8 cellular contexts compared by ENCODE assay signal in genomic region chr1:204406621-204407020, GRCh38. TPM values are rescaled to one million over a fixed set of nuclear protein-coding genes. Genes with fewer than 3 reads are reported as not detected.
A peak's percentile ranks its signal among the peaks of the same experiment; 100 is the strongest.
DNase-seq lines count a peak whose midpoint lies in the region; ATAC-seq and TF ChIP-seq lines count a peak whose summit lies in the region.

No MANE protein-coding gene starts in this region.

- H3K18ac ChIP-seq in trophoblast cell (ENCODE audit: low read length) = no peak overlapping the region

- H3K4ac ChIP-seq in trophoblast cell (ENCODE audit: low read depth, low read length) = peak overlapping the region; percentile 73

- no peaks in the 10 kb centered on the region for H3K9me2 ChIP-seq in OCI-LY7 (ENCODE audit: insufficient read depth, low read length)

- no peaks in the 10 kb centered on the region for H3K9me3 ChIP-seq in CD8-positive, alpha-beta T cell (ENCODE audit: low read length)
- H3K9me3 ChIP-seq in OCI-LY7 (ENCODE audit: low read length) = no peaks in the 10 kb centered on the region
- no peaks in the 10 kb centered on the region for H3K9me3 ChIP-seq in trophoblast cell (ENCODE audit: insufficient read depth, low read depth, low read length)

- no peaks in the 10 kb centered on the region for H3K27me3 Mint-ChIP-seq in CD8-positive, alpha-beta T cell (ENCODE audit: low read depth)

- no peak overlapping the region for H2BK5ac ChIP-seq in trophoblast cell (ENCODE audit: low read depth, low read length, poor library complexity)

- no peak overlapping the region for H2AFZ ChIP-seq in OCI-LY7 (ENCODE audit: low read length)
- H2AFZ ChIP-seq in trophoblast cell (ENCODE audit: insufficient read depth, low read length, poor library complexity) = no peak overlapping the region

- H4K8ac ChIP-seq in trophoblast cell (ENCODE audit: low read depth, low read length) = no peak overlapping the region

- DNase-seq in CD8-positive, alpha-beta T cell = no peak
- DNase-seq in OCI-LY7 (ENCODE audit: low spot score) (no peak), epithelial cell of esophagus (ENCODE audit: low read depth) (no peak), trophoblast cell (no peak), NCI-H748 treated with DMSO at 0.1 percent for 48 hours (lab: John Stamatoyannopoulos, UW) (no peak)

- peaks cover 58% of the 10 kb centered on the region for H4K20me1 ChIP-seq in OCI-LY7 (ENCODE audit: insufficient read depth, low read length)

- peak overlapping the region; percentile 98 for H3K4me3 Mint-ChIP-seq in CD8-positive, alpha-beta T cell

- H3K79me1 ChIP-seq in trophoblast cell (ENCODE audit: low read length) = peaks cover 13% of the 10 kb centered on the region

- no TSS peak for BruUV-seq in OCI-LY7 (replicated peaks; lab: Mats Ljungman, UMichigan)

- no peak overlapping the region for H4K12ac ChIP-seq in trophoblast cell (ENCODE audit: low read depth, low read length)

- H3K27ac ChIP-seq in CD8-positive, alpha-beta T cell (ENCODE audit: low read depth, low read length) = no peak overlapping the region
- H3K27ac ChIP-seq in OCI-LY7 (ENCODE audit: low read depth, low read length, poor library complexity, severe bottlenecking) = no peak overlapping the region
- H3K27ac ChIP-seq in trophoblast cell (ENCODE audit: low read depth, low read length) = no peak overlapping the region

- H3K23ac ChIP-seq in trophoblast cell (ENCODE audit: low read length) = no peak overlapping the region

- intact Hi-C loops in CD8-positive, alpha-beta T cell (cut with DNase I, micrococcal nuclease) = loop anchor here in 1 of 2 experiments (5.0 kb wide), 1 partner anchor 609 kb away; the partner anchor contains the start of genes ZBED6 and ZC3H11A
- intact Hi-C loops in OCI-LY7 (cut with micrococcal nuclease; ENCODE audit: unreplicated experiment) = loop anchor here (10.0 kb wide), 1 partner anchor 542 kb away; the partner anchor contains the start of gene SNRPE

- H2AK5ac ChIP-seq in trophoblast cell (ENCODE audit: low read length) = no peak overlapping the region

- no CpG with 5 or more reads among the region's 4 CpGs for WGBS in trophoblast cell (ENCODE audit: extremely low coverage, insufficient coverage, insufficient read length)

- TF ChIP-seq CTCF in CD8-positive, alpha-beta T cell (IDR thresholded peaks at IDR 0.05) = no peak
- no peak for TF ChIP-seq CTCF in OCI-LY7 (conservative IDR thresholded peaks at IDR 0.05; ENCODE audit: low read length)
- no peak for TF ChIP-seq CTCF in epithelial cell of esophagus (IDR thresholded peaks at IDR 0.05; ENCODE audit: insufficient read depth, low read depth, low read length, missing control alignments)

- no peak overlapping the region for H3K9ac ChIP-seq in trophoblast cell (ENCODE audit: low read length)

- no peak overlapping the region for H2BK120ac ChIP-seq in trophoblast cell (ENCODE audit: insufficient read depth, low read length, poor library complexity)

- H3K4me1 ChIP-seq in CD8-positive, alpha-beta T cell (ENCODE audit: insufficient read depth, low read length) = peaks cover 30% of the 10 kb centered on the region
- H3K4me1 ChIP-seq in OCI-LY7 (ENCODE audit: insufficient read depth, low read length, poor library complexity, severe bottlenecking) (peaks cover 25% of the 10 kb centered on the region), trophoblast cell (ENCODE audit: control insufficient read depth in 1 of 2, insufficient read depth in 2 of 2, low read length in 2 of 2) (no peaks in the 10 kb centered on the region)

- peak overlapping the region; percentile 94 for H3K4me3 ChIP-seq in CD8-positive, alpha-beta T cell (ENCODE audit: low read depth, low read length)
- H3K4me3 ChIP-seq in OCI-LY7 (ENCODE audit: low read depth, low read length, poor library complexity, severe bottlenecking) (peak overlapping the region; percentile 98), epithelial cell of esophagus (ENCODE audit: low read length) (peak overlapping the region; percentile 99), trophoblast cell (ENCODE audit: low read depth, low read length) (no peak overlapping the region)

- peaks cover 27% of the 10 kb centered on the region for H3K36me3 ChIP-seq in CD8-positive, alpha-beta T cell (ENCODE audit: insufficient read depth, low read length)
- H3K36me3 ChIP-seq in OCI-LY7 (ENCODE audit: insufficient read depth, low read length) (peaks cover 95% of the 10 kb centered on the region), trophoblast cell (ENCODE audit: control insufficient read depth in 1 of 2, insufficient read depth in 2 of 2, low read length in 2 of 2) (peaks cover 14 to 17% of the 10 kb centered on the region in 2 experiments)

- peak overlapping the region; percentile 74 for H3K27ac Mint-ChIP-seq in CD8-positive, alpha-beta T cell

- no peaks in the 10 kb centered on the region for H3K9me3 Mint-ChIP-seq in CD8-positive, alpha-beta T cell

- peaks cover 74% of the 10 kb centered on the region for H3K36me3 Mint-ChIP-seq in CD8-positive, alpha-beta T cell

- H2BK12ac ChIP-seq in trophoblast cell (ENCODE audit: low read length) = no peak overlapping the region

- peaks cover 32% of the 10 kb centered on the region for H3K4me1 Mint-ChIP-seq in CD8-positive, alpha-beta T cell (ENCODE audit: low read depth)

- POLR2A ChIA-PET in CD8-positive, alpha-beta T cell (lab: Charles Lee) = interaction anchor here (0.8 to 1.3 kb wide), 2 partner anchors 8 to 16 kb away, joined by 3 to 5 read pairs; no protein-coding TSS in a partner anchor
- POLR2A ChIA-PET in OCI-LY7 (lab: Charles Lee) = interaction anchor here (0.6 kb wide), 2 partner anchors 108 to 610 kb away, joined by 3 to 4 read pairs; no protein-coding TSS in a partner anchor

- CTCF ChIA-PET in CD8-positive, alpha-beta T cell (lab: Charles Lee) = interaction anchor here (2.2 to 4.9 kb wide), 2 partner anchors 8 to 244 kb away, joined by 8 to 62 read pairs; no protein-coding TSS in a partner anchor
- CTCF ChIA-PET in OCI-LY7 (lab: Charles Lee; ENCODE audit: unreplicated experiment) = no interaction called here

- H3K14ac ChIP-seq in trophoblast cell (ENCODE audit: low read length) = no peak overlapping the region

- peaks cover 100% of the 10 kb centered on the region for H3K79me2 ChIP-seq in OCI-LY7 (ENCODE audit: insufficient read depth, low read depth, low read length)
- peaks cover 27% of the 10 kb centered on the region for H3K79me2 ChIP-seq in trophoblast cell (ENCODE audit: control insufficient read depth, insufficient read depth, low read length, poor library complexity)

- no peaks in the 10 kb centered on the region for H3K27me3 ChIP-seq in CD8-positive, alpha-beta T cell (ENCODE audit: insufficient read depth, low read length)
- H3K27me3 ChIP-seq in trophoblast cell (ENCODE audit: insufficient read depth, low read length) = no peaks in the 10 kb centered on the region

- H4K91ac ChIP-seq in trophoblast cell (ENCODE audit: low read depth, low read length) = no peak overlapping the region

- H3K4me2 ChIP-seq in OCI-LY7 (ENCODE audit: low read length) (peak overlapping the region; percentile 96), trophoblast cell (ENCODE audit: low read length) (no peak overlapping the region)

- no peak for ATAC-seq in CD8-positive, alpha-beta T cell
- no peak for ATAC-seq in HG02798 (IDR thresholded peaks at IDR 0.05; ENCODE audit: poor library complexity, unreplicated experiment)
- no peak for ATAC-seq in GM18858 (IDR thresholded peaks at IDR 0.05; ENCODE audit: unreplicated experiment)
- no peak for ATAC-seq in GM21381 (IDR thresholded peaks at IDR 0.05; ENCODE audit: unreplicated experiment)

RNA-seq across cellular contexts. Expression of gene PPP1R15B, which starts 5.0 kb away (rescaled TPM):
- 100 to 1,000 TPM; 144 to 146 TPM for total RNA-seq in CD8-positive, alpha-beta T cell
- 63.5 and 72.6 TPM in 2 replicates for total RNA-seq in OCI-LY7 (2014; rRNA removed; shearing (Covaris generic))
- total RNA-seq in OCI-LY7 (2022) = 79.2 and 91.3 TPM in 2 replicates
- polyA plus RNA-seq in trophoblast cell (2013) = 39.2 and 41.5 TPM in 2 replicates

RNA-seq across cellular contexts. Expression of gene PLEKHA6, which starts 46.9 kb away (rescaled TPM):
- total RNA-seq in CD8-positive, alpha-beta T cell = under 1 TPM; 0.11 to 0.14 TPM
- total RNA-seq in OCI-LY7 (2014; rRNA removed; shearing (Covaris generic)) = not detected in 2 replicates
- not detected in 2 replicates for total RNA-seq in OCI-LY7 (2022)
- polyA plus RNA-seq in trophoblast cell (2013) = 26.6 and 31.1 TPM in 2 replicates
